ENCODE assay signal across 1 cellular context in the genomic region with DNA sequence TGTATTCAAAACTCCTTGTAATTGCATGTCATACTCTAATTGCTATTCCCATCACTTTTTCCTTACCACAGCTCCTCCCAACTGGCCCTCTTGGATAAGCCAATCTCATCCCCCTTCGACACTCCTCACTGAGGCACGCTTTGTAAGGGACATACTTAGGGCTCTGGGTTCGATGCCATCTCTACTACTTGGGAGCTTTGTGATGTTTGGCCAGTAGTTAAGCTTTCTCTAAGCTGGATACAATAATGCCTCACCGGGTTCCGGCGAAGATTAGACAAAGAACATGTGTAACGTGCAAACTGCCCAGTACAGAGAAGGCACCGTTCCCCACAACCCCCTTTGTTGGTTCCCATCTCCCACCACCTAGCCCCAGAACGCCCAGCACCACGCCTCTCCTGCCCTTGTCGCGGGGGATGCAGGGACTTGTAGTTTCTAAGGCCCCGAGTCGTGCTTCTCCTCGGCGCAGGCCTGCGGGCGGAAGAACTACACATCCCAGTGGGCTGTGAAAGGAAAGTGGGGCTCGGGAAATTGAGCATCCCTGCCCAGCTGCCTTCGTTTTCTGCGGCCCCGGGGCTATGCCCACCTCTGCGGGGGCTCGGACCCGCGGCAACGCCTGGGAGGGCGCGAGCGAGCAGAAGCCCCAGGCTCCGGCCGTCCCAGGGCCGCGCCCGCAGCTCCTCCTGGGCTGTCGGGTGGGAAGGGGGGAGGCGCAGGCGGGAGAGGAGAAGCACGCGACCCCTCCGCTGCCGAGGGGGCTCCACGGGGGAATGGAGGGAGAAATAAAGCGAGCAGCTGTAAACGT.
A peak's percentile ranks its signal among the peaks of the same experiment; 100 is the strongest.
TF ChIP-seq lines count a peak whose summit lies in the region.

No MANE protein-coding gene starts in this region.

TF ChIP-seq in K562, 482 proteins besides CTCF, POLR2A, EP300 and RAD21 (continued from another document and continues in another):
- TF ChIP-seq, protein P1, sequence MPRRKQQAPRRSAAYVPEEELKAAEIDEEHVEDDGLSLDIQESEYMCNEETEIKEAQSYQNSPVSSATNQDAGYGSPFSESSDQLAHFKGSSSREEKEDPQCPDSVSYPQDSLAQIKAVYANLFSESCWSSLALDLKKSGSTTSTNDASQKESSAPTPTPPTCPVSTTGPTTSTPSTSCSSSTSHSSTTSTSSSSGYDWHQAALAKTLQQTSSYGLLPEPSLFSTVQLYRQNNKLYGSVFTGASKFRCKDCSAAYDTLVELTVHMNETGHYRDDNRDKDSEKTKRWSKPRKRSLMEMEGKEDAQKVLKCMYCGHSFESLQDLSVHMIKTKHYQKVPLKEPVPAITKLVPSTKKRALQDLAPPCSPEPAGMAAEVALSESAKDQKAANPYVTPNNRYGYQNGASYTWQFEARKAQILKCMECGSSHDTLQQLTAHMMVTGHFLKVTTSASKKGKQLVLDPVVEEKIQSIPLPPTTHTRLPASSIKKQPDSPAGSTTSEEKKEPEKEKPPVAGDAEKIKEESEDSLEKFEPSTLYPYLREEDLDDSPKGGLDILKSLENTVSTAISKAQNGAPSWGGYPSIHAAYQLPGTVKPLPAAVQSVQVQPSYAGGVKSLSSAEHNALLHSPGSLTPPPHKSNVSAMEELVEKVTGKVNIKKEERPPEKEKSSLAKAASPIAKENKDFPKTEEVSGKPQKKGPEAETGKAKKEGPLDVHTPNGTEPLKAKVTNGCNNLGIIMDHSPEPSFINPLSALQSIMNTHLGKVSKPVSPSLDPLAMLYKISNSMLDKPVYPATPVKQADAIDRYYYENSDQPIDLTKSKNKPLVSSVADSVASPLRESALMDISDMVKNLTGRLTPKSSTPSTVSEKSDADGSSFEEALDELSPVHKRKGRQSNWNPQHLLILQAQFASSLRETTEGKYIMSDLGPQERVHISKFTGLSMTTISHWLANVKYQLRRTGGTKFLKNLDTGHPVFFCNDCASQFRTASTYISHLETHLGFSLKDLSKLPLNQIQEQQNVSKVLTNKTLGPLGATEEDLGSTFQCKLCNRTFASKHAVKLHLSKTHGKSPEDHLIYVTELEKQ (CRISPR knock-in tag; IDR thresholded peaks at IDR 0.05) = no peak
- peak; percentile 88 for TF ChIP-seq ZNF644 (tag; IDR thresholded peaks at IDR 0.05; ENCODE audit: low read depth)
- TF ChIP-seq ZNF696 (CRISPR knock-in tag; conservative IDR thresholded peaks at IDR 0.05) = no peak
- TF ChIP-seq ZNF695 (CRISPR knock-in tag; IDR thresholded peaks at IDR 0.05) = no peak
- TF ChIP-seq ZFP36 (IDR thresholded peaks at IDR 0.05; ENCODE audit: low read depth, low read length, partially characterized antibody) = no peak
- TF ChIP-seq ZNF551 (CRISPR knock-in tag; IDR thresholded peaks at IDR 0.05) = no peak
- TF ChIP-seq, protein P2, sequence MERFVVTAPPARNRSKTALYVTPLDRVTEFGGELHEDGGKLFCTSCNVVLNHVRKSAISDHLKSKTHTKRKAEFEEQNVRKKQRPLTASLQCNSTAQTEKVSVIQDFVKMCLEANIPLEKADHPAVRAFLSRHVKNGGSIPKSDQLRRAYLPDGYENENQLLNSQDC (CRISPR knock-in tag; IDR thresholded peaks at IDR 0.05) = no peak
- no peak for TF ChIP-seq SMARCC2 (IDR thresholded peaks at IDR 0.05; ENCODE audit: low read depth)
- no peak for TF ChIP-seq GATAD2A (IDR thresholded peaks at IDR 0.05)
- TF ChIP-seq IRF2 (CRISPR knock-in tag; IDR thresholded peaks at IDR 0.05) = no peak
- no peak for TF ChIP-seq MEIS2 (IDR thresholded peaks at IDR 0.05; ENCODE audit: partially characterized antibody)
- no peak for TF ChIP-seq SMARCA4 (IDR thresholded peaks at IDR 0.05)
- TF ChIP-seq, protein P3, sequence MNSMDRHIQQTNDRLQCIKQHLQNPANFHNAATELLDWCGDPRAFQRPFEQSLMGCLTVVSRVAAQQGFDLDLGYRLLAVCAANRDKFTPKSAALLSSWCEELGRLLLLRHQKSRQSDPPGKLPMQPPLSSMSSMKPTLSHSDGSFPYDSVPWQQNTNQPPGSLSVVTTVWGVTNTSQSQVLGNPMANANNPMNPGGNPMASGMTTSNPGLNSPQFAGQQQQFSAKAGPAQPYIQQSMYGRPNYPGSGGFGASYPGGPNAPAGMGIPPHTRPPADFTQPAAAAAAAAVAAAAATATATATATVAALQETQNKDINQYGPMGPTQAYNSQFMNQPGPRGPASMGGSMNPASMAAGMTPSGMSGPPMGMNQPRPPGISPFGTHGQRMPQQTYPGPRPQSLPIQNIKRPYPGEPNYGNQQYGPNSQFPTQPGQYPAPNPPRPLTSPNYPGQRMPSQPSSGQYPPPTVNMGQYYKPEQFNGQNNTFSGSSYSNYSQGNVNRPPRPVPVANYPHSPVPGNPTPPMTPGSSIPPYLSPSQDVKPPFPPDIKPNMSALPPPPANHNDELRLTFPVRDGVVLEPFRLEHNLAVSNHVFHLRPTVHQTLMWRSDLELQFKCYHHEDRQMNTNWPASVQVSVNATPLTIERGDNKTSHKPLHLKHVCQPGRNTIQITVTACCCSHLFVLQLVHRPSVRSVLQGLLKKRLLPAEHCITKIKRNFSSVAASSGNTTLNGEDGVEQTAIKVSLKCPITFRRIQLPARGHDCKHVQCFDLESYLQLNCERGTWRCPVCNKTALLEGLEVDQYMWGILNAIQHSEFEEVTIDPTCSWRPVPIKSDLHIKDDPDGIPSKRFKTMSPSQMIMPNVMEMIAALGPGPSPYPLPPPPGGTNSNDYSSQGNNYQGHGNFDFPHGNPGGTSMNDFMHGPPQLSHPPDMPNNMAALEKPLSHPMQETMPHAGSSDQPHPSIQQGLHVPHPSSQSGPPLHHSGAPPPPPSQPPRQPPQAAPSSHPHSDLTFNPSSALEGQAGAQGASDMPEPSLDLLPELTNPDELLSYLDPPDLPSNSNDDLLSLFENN (IDR thresholded peaks at IDR 0.05; ENCODE audit: low read depth in 2 of 2, low read length in 2 of 2) = no peak
- no peak for TF ChIP-seq SMARCE1 (IDR thresholded peaks at IDR 0.05)
- no peak for TF ChIP-seq THRAP3 (IDR thresholded peaks at IDR 0.05; ENCODE audit: borderline replicate concordance)
- TF ChIP-seq SNIP1 (IDR thresholded peaks at IDR 0.05; ENCODE audit: low read depth) = no peak
- TF ChIP-seq GATA2 (CRISPR knock-in tag; IDR thresholded peaks at IDR 0.05) = no peak
- no peak for TF ChIP-seq ZNF24 (IDR thresholded peaks at IDR 0.05)
- TF ChIP-seq ZNF699 (CRISPR knock-in tag; IDR thresholded peaks at IDR 0.05; ENCODE audit: insufficient replicate concordance) = no peak
- no peak for TF ChIP-seq EWSR1 (IDR thresholded peaks at IDR 0.05; ENCODE audit: borderline replicate concordance, low read depth, partially characterized antibody)
- TF ChIP-seq HNRNPH1 (optimal IDR thresholded peaks at IDR 0.05; ENCODE audit: low read depth, low read length) = no peak
- TF ChIP-seq, protein P4, sequence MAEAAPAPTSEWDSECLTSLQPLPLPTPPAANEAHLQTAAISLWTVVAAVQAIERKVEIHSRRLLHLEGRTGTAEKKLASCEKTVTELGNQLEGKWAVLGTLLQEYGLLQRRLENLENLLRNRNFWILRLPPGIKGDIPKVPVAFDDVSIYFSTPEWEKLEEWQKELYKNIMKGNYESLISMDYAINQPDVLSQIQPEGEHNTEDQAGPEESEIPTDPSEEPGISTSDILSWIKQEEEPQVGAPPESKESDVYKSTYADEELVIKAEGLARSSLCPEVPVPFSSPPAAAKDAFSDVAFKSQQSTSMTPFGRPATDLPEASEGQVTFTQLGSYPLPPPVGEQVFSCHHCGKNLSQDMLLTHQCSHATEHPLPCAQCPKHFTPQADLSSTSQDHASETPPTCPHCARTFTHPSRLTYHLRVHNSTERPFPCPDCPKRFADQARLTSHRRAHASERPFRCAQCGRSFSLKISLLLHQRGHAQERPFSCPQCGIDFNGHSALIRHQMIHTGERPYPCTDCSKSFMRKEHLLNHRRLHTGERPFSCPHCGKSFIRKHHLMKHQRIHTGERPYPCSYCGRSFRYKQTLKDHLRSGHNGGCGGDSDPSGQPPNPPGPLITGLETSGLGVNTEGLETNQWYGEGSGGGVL (CRISPR knock-in tag; IDR thresholded peaks at IDR 0.05) = no peak
- TF ChIP-seq, protein P5, sequence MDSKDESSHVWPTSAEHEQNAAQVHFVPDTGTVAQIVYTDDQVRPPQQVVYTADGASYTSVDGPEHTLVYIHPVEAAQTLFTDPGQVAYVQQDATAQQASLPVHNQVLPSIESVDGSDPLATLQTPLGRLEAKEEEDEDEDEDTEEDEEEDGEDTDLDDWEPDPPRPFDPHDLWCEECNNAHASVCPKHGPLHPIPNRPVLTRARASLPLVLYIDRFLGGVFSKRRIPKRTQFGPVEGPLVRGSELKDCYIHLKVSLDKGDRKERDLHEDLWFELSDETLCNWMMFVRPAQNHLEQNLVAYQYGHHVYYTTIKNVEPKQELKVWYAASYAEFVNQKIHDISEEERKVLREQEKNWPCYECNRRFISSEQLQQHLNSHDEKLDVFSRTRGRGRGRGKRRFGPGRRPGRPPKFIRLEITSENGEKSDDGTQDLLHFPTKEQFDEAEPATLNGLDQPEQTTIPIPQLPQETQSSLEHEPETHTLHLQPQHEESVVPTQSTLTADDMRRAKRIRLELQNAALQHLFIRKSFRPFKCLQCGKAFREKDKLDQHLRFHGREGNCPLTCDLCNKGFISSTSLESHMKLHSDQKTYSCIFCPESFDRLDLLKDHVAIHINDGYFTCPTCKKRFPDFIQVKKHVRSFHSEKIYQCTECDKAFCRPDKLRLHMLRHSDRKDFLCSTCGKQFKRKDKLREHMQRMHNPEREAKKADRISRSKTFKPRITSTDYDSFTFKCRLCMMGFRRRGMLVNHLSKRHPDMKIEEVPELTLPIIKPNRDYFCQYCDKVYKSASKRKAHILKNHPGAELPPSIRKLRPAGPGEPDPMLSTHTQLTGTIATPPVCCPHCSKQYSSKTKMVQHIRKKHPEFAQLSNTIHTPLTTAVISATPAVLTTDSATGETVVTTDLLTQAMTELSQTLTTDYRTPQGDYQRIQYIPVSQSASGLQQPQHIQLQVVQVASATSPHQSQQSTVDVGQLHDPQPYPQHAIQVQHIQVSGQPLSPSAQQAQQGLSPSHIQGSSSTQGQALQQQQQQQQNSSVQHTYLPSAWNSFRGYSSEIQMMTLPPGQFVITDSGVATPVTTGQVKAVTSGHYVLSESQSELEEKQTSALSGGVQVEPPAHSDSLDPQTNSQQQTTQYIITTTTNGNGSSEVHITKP (IDR thresholded peaks at IDR 0.05; ENCODE audit: partially characterized antibody) = peak; percentile 41
- TF ChIP-seq, protein P6, sequence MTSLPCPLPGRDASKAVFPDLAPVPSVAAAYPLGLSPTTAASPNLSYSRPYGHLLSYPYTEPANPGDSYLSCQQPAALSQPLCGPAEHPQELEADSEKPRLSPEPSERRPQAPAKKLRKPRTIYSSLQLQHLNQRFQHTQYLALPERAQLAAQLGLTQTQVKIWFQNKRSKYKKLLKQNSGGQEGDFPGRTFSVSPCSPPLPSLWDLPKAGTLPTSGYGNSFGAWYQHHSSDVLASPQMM (CRISPR knock-in tag; IDR thresholded peaks at IDR 0.05) = no peak
- TF ChIP-seq GTF2A2 (tag; IDR thresholded peaks at IDR 0.05) = no peak
- TF ChIP-seq MXI1 (IDR thresholded peaks at IDR 0.05; ENCODE audit: low read depth, low read length) = peak; percentile 85; the same call in 1 of the 2 replicates
- TF ChIP-seq SRF (CRISPR knock-in tag; IDR thresholded peaks at IDR 0.05) = peak; percentile 29 to 56; a peak in 1 of 4 replicates
- TF ChIP-seq SIN3A (IDR thresholded peaks at IDR 0.05; ENCODE audit: borderline replicate concordance in 2 of 2, control insufficient read depth in 1 of 2, low read depth in 2 of 2, low read length in 2 of 2) = peak; percentile 25 to 72; a peak in 2 of 4 replicates
- TF ChIP-seq, protein P7, sequence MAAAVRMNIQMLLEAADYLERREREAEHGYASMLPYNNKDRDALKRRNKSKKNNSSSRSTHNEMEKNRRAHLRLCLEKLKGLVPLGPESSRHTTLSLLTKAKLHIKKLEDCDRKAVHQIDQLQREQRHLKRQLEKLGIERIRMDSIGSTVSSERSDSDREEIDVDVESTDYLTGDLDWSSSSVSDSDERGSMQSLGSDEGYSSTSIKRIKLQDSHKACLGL (CRISPR knock-in tag; IDR thresholded peaks at IDR 0.05; ENCODE audit: borderline replicate concordance, poor library complexity, severe bottlenecking) = no peak
- no peak for TF ChIP-seq RAD51 (IDR thresholded peaks at IDR 0.05; ENCODE audit: borderline replicate concordance, low read depth)
- no peak for TF ChIP-seq PTRF (tag; IDR thresholded peaks at IDR 0.05)
- TF ChIP-seq TGIF2 (CRISPR knock-in tag; IDR thresholded peaks at IDR 0.05) = no peak
- TF ChIP-seq GABPB1 (CRISPR knock-in tag; IDR thresholded peaks at IDR 0.05) = peak; percentile 62
- no peak for TF ChIP-seq ATF1 (CRISPR knock-in tag; IDR thresholded peaks at IDR 0.05)
- peak; percentile 39; the same call in 1 of the 2 replicates for TF ChIP-seq ATF1 (tag; IDR thresholded peaks at IDR 0.05)
- TF ChIP-seq BCOR (IDR thresholded peaks at IDR 0.05) = no peak
- TF ChIP-seq, protein P8, sequence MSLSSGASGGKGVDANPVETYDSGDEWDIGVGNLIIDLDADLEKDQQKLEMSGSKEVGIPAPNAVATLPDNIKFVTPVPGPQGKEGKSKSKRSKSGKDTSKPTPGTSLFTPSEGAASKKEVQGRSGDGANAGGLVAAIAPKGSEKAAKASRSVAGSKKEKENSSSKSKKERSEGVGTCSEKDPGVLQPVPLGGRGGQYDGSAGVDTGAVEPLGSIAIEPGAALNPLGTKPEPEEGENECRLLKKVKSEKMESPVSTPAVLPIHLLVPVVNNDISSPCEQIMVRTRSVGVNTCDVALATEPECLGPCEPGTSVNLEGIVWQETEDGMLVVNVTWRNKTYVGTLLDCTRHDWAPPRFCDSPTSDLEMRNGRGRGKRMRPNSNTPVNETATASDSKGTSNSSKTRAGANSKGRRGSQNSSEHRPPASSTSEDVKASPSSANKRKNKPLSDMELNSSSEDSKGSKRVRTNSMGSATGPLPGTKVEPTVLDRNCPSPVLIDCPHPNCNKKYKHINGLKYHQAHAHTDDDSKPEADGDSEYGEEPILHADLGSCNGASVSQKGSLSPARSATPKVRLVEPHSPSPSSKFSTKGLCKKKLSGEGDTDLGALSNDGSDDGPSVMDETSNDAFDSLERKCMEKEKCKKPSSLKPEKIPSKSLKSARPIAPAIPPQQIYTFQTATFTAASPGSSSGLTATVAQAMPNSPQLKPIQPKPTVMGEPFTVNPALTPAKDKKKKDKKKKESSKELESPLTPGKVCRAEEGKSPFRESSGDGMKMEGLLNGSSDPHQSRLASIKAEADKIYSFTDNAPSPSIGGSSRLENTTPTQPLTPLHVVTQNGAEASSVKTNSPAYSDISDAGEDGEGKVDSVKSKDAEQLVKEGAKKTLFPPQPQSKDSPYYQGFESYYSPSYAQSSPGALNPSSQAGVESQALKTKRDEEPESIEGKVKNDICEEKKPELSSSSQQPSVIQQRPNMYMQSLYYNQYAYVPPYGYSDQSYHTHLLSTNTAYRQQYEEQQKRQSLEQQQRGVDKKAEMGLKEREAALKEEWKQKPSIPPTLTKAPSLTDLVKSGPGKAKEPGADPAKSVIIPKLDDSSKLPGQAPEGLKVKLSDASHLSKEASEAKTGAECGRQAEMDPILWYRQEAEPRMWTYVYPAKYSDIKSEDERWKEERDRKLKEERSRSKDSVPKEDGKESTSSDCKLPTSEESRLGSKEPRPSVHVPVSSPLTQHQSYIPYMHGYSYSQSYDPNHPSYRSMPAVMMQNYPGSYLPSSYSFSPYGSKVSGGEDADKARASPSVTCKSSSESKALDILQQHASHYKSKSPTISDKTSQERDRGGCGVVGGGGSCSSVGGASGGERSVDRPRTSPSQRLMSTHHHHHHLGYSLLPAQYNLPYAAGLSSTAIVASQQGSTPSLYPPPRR (CRISPR knock-in tag; IDR thresholded peaks at IDR 0.05; ENCODE audit: borderline replicate concordance) = peak; percentile 21; the same call in 1 of the 2 replicates
- TF ChIP-seq ZZZ3 (IDR thresholded peaks at IDR 0.05) = no peak
- TF ChIP-seq TCF7L2 (IDR thresholded peaks at IDR 0.05; ENCODE audit: low read depth, low read length) = no peak
- TF ChIP-seq ZEB2 (IDR thresholded peaks at IDR 0.05) = no peak
- TF ChIP-seq NR1H2 (CRISPR knock-in tag; IDR thresholded peaks at IDR 0.05) = no peak
- TF ChIP-seq PYGO2 (tag; IDR thresholded peaks at IDR 0.05) = no peak
- peak; percentile 2; the same call in 1 of the 2 replicates for TF ChIP-seq BHLHE40 (IDR thresholded peaks at IDR 0.05; ENCODE audit: low read length)
- TF ChIP-seq CBX1 (IDR thresholded peaks at IDR 0.05; ENCODE audit: low read depth) = no peak
- TF ChIP-seq POLR2G (IDR thresholded peaks at IDR 0.05; ENCODE audit: low read depth, low read length) = no peak
- no peak for TF ChIP-seq ZNF124 (CRISPR knock-in tag; IDR thresholded peaks at IDR 0.05)
